In the genomic region with DNA sequence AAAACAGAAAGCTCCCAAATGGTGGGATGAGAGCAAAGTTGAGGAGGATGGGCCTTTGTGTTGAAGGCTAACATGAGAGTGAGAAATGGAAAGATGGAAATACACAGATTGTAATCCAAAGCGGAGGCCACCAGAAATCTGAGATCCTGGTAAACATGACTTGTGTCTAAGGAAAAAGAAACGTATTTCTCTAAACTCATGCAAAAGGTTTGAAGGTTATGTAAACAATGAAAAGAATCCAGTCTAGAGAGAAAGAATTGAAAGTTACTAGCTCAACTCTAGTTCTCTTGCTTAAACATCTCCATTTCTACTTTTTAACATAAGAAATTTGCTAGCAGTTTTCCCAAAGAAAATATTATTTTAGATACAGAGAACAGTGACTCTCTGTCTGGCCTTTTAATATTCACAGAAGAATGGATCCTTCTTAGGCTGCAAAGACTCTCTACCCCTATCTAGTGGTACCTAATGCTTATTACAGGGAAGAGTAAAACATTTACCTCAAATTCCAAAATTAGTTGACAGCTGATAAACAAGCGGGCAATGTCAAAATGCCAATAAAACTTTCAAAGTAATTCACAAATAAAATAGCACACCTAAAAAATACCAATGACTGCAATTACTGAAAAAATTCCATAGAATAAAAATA, we compare ENCODE assay signal across 12 cellular contexts.
DNase-seq lines count a peak whose midpoint lies in the region; ATAC-seq and TF ChIP-seq lines count a peak whose summit lies in the region.
"Had no signal": no experiment of that assay in that cellular context is flagged by ENCODE, and none has a peak within 500 bp of the region (broad histone marks: within the 10 kb centered on the region; RNA-seq: fewer than 3 reads in every experiment).

No MANE protein-coding gene starts in this region.

- TF ChIP-seq POLR2A in breast epithelium (IDR thresholded peaks at IDR 0.05), result no peak

- no peak overlapping the region for H3K4me3 Mint-ChIP-seq in MCF 10A (ENCODE audit: unreplicated experiment)

- POLR2A ChIA-PET in MCF 10A (lab: Yijun Ruan, JAX), result no interaction called here

- TF ChIP-seq CTCF in MCF 10A (IDR thresholded peaks at IDR 0.05; ENCODE audit: unreplicated experiment) (peak; percentile 17), breast epithelium (IDR thresholded peaks at IDR 0.05) (no peak), OCI-LY3 (IDR thresholded peaks at IDR 0.05; ENCODE audit: low read depth, low read length) (peak; percentile 43), fibroblast of lung (conservative IDR thresholded peaks at IDR 0.05 in 1 of 2, IDR thresholded peaks at IDR 0.05 in 1 of 2; ENCODE audit: low read depth in 1 of 2, low read length in 2 of 2) (peak; percentile 29 to 68), upper lobe of right lung (IDR thresholded peaks at IDR 0.05) (peak; percentile 31)

- no TSS peak for BruUV-seq in MCF 10A (replicated peaks; lab: Mats Ljungman, UMichigan)

- no peaks in the 10 kb centered on the region for H3K36me3 Mint-ChIP-seq in MCF 10A (ENCODE audit: insufficient read depth, unreplicated experiment)

- peaks cover 5% of the 10 kb centered on the region for H3K4me1 Mint-ChIP-seq in MCF 10A (ENCODE audit: insufficient read depth, unreplicated experiment)

- H2AFZ ChIP-seq in OCI-LY3 (ENCODE audit: low read depth, low read length) (no peak overlapping the region), fibroblast of lung (ENCODE audit: low read length) (no peak overlapping the region)

- no peaks in the 10 kb centered on the region for H3K27me3 Mint-ChIP-seq in MCF 10A (ENCODE audit: insufficient read depth, unreplicated experiment)

- H3K79me2 ChIP-seq in OCI-LY3 (ENCODE audit: low read length) (peaks cover 48% of the 10 kb centered on the region), fibroblast of lung (ENCODE audit: control insufficient read depth, insufficient read depth, low read length) (no peaks in the 10 kb centered on the region)

- H3K4me2 ChIP-seq in OCI-LY3 (ENCODE audit: low read length) (no peak overlapping the region), fibroblast of lung (ENCODE audit: extremely low read depth, insufficient read depth, low read length) (no peak overlapping the region)

- H3K9me3 Mint-ChIP-seq in MCF 10A (ENCODE audit: unreplicated experiment), result no peaks in the 10 kb centered on the region

- H3K4me3 ChIP-seq in breast epithelium, result no peak overlapping the region
- no peak overlapping the region for H3K4me3 ChIP-seq in OCI-LY3 (ENCODE audit: low read length)
- H3K4me3 ChIP-seq in fibroblast of lung (replicated peaks in 1 of 4; ENCODE audit: control extremely low read depth in 1 of 4, insufficient read depth in 1 of 4, low read depth in 3 of 4, low read length in 4 of 4), result no peak overlapping the region
- H3K4me3 ChIP-seq in upper lobe of right lung, result no peak overlapping the region

- H3K4me1 ChIP-seq in breast epithelium (no peaks in the 10 kb centered on the region), OCI-LY3 (ENCODE audit: low read length) (peaks cover 13% of the 10 kb centered on the region; the same call in 1 of the 2 replicates), fibroblast of lung (ENCODE audit: control insufficient read depth, extremely low read depth, insufficient read depth, low read length) (no peaks in the 10 kb centered on the region), upper lobe of right lung (no peaks in the 10 kb centered on the region)

- H4K20me1 ChIP-seq in OCI-LY3 (ENCODE audit: insufficient read depth, low read length), result peaks cover 98% of the 10 kb centered on the region
- no peaks in the 10 kb centered on the region for H4K20me1 ChIP-seq in fibroblast of lung (ENCODE audit: control insufficient read depth, extremely low read depth, insufficient read depth, low read length)

- H3K36me3 ChIP-seq in breast epithelium (no peaks in the 10 kb centered on the region), OCI-LY3 (replicated peaks; ENCODE audit: low read depth, low read length) (peaks cover 14% of the 10 kb centered on the region), fibroblast of lung (ENCODE audit: control insufficient read depth, insufficient read depth, low read length) (no peaks in the 10 kb centered on the region), upper lobe of right lung (no peaks in the 10 kb centered on the region)

- no peaks in the 10 kb centered on the region for H3K27me3 ChIP-seq in breast epithelium
- H3K27me3 ChIP-seq in OCI-LY3 (ENCODE audit: low read depth, low read length), result no peaks in the 10 kb centered on the region
- H3K27me3 ChIP-seq in fibroblast of lung (ENCODE audit: control insufficient read depth, insufficient read depth, low read length), result no peaks in the 10 kb centered on the region
- no peaks in the 10 kb centered on the region for H3K27me3 ChIP-seq in upper lobe of right lung

- H3K27ac ChIP-seq in breast epithelium (no peak overlapping the region), OCI-LY3 (ENCODE audit: low read length) (no peak overlapping the region), fibroblast of lung (ENCODE audit: insufficient read depth, low read length) (no peak overlapping the region), upper lobe of right lung (no peak overlapping the region)
- H3K27ac ChIP-seq: epithelial cell of prostate had no signal

- intact Hi-C loops in MCF 10A (cut with micrococcal nuclease) (no loop called here), breast epithelium (cut with DNase I; ENCODE audit: low total_unique reads) (no loop called here), upper lobe of right lung (cut with DNase I) (no loop called here), head of caudate nucleus (cut with DNase I) (no loop called here)

- CTCF ChIA-PET in MCF 10A (lab: Yijun Ruan, JAX), result interaction anchor here (0.6 kb wide), 2 partner anchors 12 to 511 kb away, joined by 3 read pairs; no protein-coding TSS in a partner anchor

- H3K9me3 ChIP-seq in breast epithelium, result no peaks in the 10 kb centered on the region
- no peaks in the 10 kb centered on the region for H3K9me3 ChIP-seq in OCI-LY3 (ENCODE audit: insufficient read depth, low read length)
- no peaks in the 10 kb centered on the region for H3K9me3 ChIP-seq in fibroblast of lung (ENCODE audit: control insufficient read depth, insufficient read depth, low read depth, low read length)
- no peaks in the 10 kb centered on the region for H3K9me3 ChIP-seq in upper lobe of right lung

- H3K9ac ChIP-seq in OCI-LY3 (ENCODE audit: low read length) (no peak overlapping the region), fibroblast of lung (ENCODE audit: insufficient read depth, low read length) (no peak overlapping the region)

- DNase-seq in MCF 10A (ENCODE audit: unreplicated experiment) (peak; percentile 13), breast epithelium (ENCODE audit: low spot score in 2 of 2) (no peak), fibroblast of lung (ENCODE audit: low read depth in 2 of 2) (peak in 1 of 2 donors; percentile 31), upper lobe of right lung (no peak), head of caudate nucleus (no peak)
- no peak for DNase-seq in activated CD4-positive, CD25-positive, alpha-beta regulatory T cell treated with anti-CD3 and anti-CD28 coated beads, Interleukin-2, amount 50 U/mL, for 72 hours
- no peak for DNase-seq in stimulated activated CD4-positive, alpha-beta T cell treated with anti-CD3 and anti-CD28 coated beads, Interleukin-4, amount 100 ng/mL, for 24 hours
- DNase-seq: activated naive CD4-positive, alpha-beta T cell; NCI-H510A treated with DMSO at 0.1 percent for 48 hours; stimulated activated naive CD4-positive, alpha-beta T cell had no signal

- no peak overlapping the region for H3K27ac Mint-ChIP-seq in MCF 10A (ENCODE audit: low read depth, unreplicated experiment)

- no peak for ATAC-seq in upper lobe of right lung

Comparison
In these comparisons a context has a peak if more than half of its experiments do, and no peak if none do; other contexts are left out.
1. CTCF ChIP-seq: peak in MCF 10A (single experiment), OCI-LY3 (single experiment), fibroblast of lung (2 of 2) and upper lobe of right lung (single experiment); none in breast epithelium (0 of 3).